Comparison of ENCODE assay signal across 27 cellular contexts in the genomic region with DNA sequence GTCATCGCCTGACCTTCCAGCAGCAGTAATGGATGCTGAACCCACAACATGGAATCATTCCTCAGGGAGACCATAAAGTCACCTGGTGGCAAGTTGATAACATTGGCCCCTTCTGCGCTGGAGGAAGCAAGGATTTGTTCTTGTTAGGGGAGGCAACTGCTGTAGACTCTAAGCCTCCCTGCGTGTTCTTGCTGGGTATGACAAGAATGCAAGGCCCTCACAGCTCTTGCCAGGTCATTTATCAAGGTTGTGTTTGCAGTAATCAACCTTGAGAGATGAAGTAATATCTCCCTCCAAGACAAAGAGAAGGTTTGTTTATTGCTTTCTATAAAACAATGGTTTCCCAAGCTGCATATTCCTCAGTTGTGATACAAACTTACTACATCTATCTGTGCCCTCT.
"Had no signal": no experiment of that assay in that cellular context is flagged by ENCODE, and none has a peak within 500 bp of the region (broad histone marks: within the 10 kb centered on the region; RNA-seq: fewer than 3 reads in every experiment).

No MANE protein-coding gene starts in this region.

- H3K4me1 ChIP-seq: adrenal gland, ascending aorta had no signal

- DNase-seq: activated CD4-positive, alpha-beta memory T cell treated with anti-CD3 and anti-CD28 coated beads, Interleukin-2, amount 10 ng/mL, durations not matched to agents 7 days and 5 days; activated CD4-positive, alpha-beta T cell treated with anti-CD3 and anti-CD28 coated beads for 1 hour; activated CD4-positive, alpha-beta T cell treated with anti-CD3 and anti-CD28 coated beads for 4 hours; activated CD4-positive, alpha-beta T cell treated with anti-CD3 and anti-CD28 coated beads, Interleukin-2, amount 10 ng/mL, durations not matched to agents 7 days and 5 days; activated CD4-positive, alpha-beta T cell treated with anti-CD3 and anti-CD28 coated beads, Interleukin-2, amount 50 U/mL, for 4 hours; activated CD8-positive, alpha-beta memory T cell treated with anti-CD3 and anti-CD28 coated beads, Interleukin-2, amount 50 U/mL, for 48 hours; activated gamma-delta T cell; activated naive CD4-positive, alpha-beta T cell; activated naive CD4-positive, alpha-beta T cell treated with anti-CD3 and anti-CD28 coated beads, Interleukin-2, amount 50 U/mL, for 16 hours; activated naive CD8-positive, alpha-beta T cell treated with anti-CD3 and anti-CD28 coated beads, Interleukin-2, amount 50 U/mL, for 24 hours; activated T-cell treated with anti-CD3 and anti-CD28 coated beads for 4 hours; activated T-cell treated with anti-CD3 and anti-CD28 coated beads, Interleukin-2, amount 50 U/mL, for 24 hours; activated T-cell treated with anti-CD3 and anti-CD28 coated beads, Interleukin-2, amount 50 U/mL, for 72 hours; brain microvascular endothelial cell; cortex of kidney; dermis blood vessel endothelial cell; effector CD4-positive, alpha-beta T cell; effector memory CD8-positive, alpha-beta T cell; erythroblast; esophagus squamous epithelium; foreskin fibroblast; glutamatergic neuron; T-helper 2 cell had no signal

- H3K27ac ChIP-seq: adrenal gland, ascending aorta, brain microvascular endothelial cell, VCaP had no signal

- H3K9me3 ChIP-seq: adrenal gland, ascending aorta, esophagus squamous epithelium had no signal

- H3K36me3 ChIP-seq: adrenal gland, ascending aorta, brain microvascular endothelial cell, esophagus squamous epithelium had no signal

- H3K27me3 ChIP-seq: adrenal gland, ascending aorta, brain microvascular endothelial cell, esophagus squamous epithelium had no signal

- ATAC-seq: activated naive CD8-positive, alpha-beta T cell treated with anti-CD3 and anti-CD28 coated beads, Interleukin-2, amount 50 U/mL, for 24 hours; activated T-cell treated with anti-CD3 and anti-CD28 coated beads, Interleukin-2, amount 50 U/mL, for 72 hours; effector memory CD8-positive, alpha-beta T cell; WTC11 had no signal

- H3K4me3 ChIP-seq: adrenal gland, ascending aorta, esophagus squamous epithelium had no signal
